1 cellular context compared by ENCODE assay signal in genomic region chr22:30665786-30666185, GRCh38.
TF ChIP-seq lines count a peak whose summit lies in the region.

No MANE protein-coding gene starts in this region.

TF ChIP-seq in SK-N-SH treated with all-trans-retinoic acid at 6 μM for 48 hours, 23 proteins besides CTCF, POLR2A, EP300 and RAD21 (continued from another document):
- TF ChIP-seq ISL1 (CRISPR knock-in tag; IDR thresholded peaks at IDR 0.05) (no peak), ZNF565 (CRISPR knock-in tag; conservative IDR thresholded peaks at IDR 0.05; ENCODE audit: low read depth) (no peak), ZNF8 (CRISPR knock-in tag; IDR thresholded peaks at IDR 0.05) (no peak), ZNF70 (CRISPR knock-in tag; IDR thresholded peaks at IDR 0.05) (no peak), GLIS3 (CRISPR knock-in tag; IDR thresholded peaks at IDR 0.05) (no peak), TOX (CRISPR knock-in tag; IDR thresholded peaks at IDR 0.05; ENCODE audit: borderline replicate concordance) (no peak), SNAI2 (CRISPR knock-in tag; IDR thresholded peaks at IDR 0.05) (no peak), CSDC2 (CRISPR knock-in tag; IDR thresholded peaks at IDR 0.05) (no peak), TCF4 (CRISPR knock-in tag; IDR thresholded peaks at IDR 0.05; ENCODE audit: borderline replicate concordance) (no peak)
- TF ChIP-seq, protein P1, sequence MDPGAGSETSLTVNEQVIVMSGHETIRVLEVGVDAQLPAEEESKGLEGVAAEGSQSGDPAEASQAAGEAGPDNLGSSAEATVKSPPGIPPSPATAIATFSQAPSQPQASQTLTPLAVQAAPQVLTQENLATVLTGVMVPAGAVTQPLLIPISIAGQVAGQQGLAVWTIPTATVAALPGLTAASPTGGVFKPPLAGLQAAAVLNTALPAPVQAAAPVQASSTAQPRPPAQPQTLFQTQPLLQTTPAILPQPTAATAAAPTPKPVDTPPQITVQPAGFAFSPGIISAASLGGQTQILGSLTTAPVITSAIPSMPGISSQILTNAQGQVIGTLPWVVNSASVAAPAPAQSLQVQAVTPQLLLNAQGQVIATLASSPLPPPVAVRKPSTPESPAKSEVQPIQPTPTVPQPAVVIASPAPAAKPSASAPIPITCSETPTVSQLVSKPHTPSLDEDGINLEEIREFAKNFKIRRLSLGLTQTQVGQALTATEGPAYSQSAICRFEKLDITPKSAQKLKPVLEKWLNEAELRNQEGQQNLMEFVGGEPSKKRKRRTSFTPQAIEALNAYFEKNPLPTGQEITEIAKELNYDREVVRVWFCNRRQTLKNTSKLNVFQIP (CRISPR knock-in tag; IDR thresholded peaks at IDR 0.05; ENCODE audit: borderline replicate concordance, low read depth) = no peak
